ENCODE assay signal across 1 cellular context in the genomic region with DNA sequence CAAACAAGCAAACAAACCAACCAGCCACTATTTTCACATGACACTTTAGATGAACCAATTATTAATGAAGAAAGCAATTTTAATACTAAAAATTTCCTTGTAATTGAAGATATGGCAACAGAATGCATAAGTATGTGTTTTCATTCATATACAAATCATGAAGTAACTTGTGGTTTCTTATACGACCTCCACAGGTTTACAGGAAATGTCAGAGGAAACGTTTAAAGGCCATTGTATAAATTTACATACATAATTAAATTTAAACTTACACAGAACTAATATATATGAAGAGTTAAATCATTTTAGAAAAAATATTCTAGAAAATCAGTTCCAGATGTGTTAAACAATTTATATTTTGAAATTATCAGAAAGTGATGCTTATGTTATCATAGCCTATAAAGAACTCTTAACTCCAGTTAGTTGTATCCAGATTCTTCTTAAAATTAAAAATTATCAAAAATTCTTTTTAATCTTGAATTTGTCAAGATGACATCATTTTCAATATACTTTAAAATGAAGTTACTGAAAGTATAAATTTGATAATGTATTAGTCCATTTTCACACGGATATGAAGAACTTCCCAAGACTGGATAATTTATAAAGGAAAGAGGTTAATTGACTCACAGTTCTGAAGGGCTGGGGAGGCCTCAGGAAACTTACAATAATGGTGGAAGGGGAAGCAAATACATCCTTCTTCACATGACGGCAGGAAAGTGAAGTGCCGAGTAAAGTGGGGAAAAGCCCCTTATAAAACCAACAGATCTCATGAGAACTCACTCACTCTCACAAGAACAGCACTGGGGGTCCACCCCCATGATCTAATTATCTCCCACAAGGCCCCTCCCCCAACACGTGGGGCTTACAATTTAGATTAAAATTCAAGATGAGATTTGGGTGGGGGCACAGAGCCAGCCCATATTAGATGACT.
TF ChIP-seq lines count a peak whose summit lies in the region.

No MANE protein-coding gene starts in this region.

TF ChIP-seq in WTC11, 78 proteins besides CTCF, POLR2A, EP300 and RAD21 (continued from another document):
- TF ChIP-seq, protein P1, sequence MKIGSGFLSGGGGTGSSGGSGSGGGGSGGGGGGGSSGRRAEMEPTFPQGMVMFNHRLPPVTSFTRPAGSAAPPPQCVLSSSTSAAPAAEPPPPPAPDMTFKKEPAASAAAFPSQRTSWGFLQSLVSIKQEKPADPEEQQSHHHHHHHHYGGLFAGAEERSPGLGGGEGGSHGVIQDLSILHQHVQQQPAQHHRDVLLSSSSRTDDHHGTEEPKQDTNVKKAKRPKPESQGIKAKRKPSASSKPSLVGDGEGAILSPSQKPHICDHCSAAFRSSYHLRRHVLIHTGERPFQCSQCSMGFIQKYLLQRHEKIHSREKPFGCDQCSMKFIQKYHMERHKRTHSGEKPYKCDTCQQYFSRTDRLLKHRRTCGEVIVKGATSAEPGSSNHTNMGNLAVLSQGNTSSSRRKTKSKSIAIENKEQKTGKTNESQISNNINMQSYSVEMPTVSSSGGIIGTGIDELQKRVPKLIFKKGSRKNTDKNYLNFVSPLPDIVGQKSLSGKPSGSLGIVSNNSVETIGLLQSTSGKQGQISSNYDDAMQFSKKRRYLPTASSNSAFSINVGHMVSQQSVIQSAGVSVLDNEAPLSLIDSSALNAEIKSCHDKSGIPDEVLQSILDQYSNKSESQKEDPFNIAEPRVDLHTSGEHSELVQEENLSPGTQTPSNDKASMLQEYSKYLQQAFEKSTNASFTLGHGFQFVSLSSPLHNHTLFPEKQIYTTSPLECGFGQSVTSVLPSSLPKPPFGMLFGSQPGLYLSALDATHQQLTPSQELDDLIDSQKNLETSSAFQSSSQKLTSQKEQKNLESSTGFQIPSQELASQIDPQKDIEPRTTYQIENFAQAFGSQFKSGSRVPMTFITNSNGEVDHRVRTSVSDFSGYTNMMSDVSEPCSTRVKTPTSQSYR (CRISPR knock-in tag; IDR thresholded peaks at IDR 0.05), result no peak
- TF ChIP-seq, protein P2, sequence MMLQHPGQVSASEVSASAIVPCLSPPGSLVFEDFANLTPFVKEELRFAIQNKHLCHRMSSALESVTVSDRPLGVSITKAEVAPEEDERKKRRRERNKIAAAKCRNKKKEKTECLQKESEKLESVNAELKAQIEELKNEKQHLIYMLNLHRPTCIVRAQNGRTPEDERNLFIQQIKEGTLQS (CRISPR knock-in tag; conservative IDR thresholded peaks at IDR 0.05), result no peak
- TF ChIP-seq, protein P3, sequence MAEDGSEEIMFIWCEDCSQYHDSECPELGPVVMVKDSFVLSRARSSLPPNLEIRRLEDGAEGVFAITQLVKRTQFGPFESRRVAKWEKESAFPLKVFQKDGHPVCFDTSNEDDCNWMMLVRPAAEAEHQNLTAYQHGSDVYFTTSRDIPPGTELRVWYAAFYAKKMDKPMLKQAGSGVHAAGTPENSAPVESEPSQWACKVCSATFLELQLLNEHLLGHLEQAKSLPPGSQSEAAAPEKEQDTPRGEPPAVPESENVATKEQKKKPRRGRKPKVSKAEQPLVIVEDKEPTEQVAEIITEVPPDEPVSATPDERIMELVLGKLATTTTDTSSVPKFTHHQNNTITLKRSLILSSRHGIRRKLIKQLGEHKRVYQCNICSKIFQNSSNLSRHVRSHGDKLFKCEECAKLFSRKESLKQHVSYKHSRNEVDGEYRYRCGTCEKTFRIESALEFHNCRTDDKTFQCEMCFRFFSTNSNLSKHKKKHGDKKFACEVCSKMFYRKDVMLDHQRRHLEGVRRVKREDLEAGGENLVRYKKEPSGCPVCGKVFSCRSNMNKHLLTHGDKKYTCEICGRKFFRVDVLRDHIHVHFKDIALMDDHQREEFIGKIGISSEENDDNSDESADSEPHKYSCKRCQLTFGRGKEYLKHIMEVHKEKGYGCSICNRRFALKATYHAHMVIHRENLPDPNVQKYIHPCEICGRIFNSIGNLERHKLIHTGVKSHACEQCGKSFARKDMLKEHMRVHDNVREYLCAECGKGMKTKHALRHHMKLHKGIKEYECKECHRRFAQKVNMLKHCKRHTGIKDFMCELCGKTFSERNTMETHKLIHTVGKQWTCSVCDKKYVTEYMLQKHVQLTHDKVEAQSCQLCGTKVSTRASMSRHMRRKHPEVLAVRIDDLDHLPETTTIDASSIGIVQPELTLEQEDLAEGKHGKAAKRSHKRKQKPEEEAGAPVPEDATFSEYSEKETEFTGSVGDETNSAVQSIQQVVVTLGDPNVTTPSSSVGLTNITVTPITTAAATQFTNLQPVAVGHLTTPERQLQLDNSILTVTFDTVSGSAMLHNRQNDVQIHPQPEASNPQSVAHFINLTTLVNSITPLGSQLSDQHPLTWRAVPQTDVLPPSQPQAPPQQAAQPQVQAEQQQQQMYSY (CRISPR knock-in tag; IDR thresholded peaks at IDR 0.05), result no peak
- no peak for TF ChIP-seq TEAD1 (CRISPR knock-in tag; IDR thresholded peaks at IDR 0.05)
- TF ChIP-seq JAZF1 (CRISPR knock-in tag; IDR thresholded peaks at IDR 0.05), result no peak
- TF ChIP-seq, protein P4, sequence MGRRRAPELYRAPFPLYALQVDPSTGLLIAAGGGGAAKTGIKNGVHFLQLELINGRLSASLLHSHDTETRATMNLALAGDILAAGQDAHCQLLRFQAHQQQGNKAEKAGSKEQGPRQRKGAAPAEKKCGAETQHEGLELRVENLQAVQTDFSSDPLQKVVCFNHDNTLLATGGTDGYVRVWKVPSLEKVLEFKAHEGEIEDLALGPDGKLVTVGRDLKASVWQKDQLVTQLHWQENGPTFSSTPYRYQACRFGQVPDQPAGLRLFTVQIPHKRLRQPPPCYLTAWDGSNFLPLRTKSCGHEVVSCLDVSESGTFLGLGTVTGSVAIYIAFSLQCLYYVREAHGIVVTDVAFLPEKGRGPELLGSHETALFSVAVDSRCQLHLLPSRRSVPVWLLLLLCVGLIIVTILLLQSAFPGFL (CRISPR knock-in tag; IDR thresholded peaks at IDR 0.05; ENCODE audit: borderline replicate concordance), result no peak
- no peak for TF ChIP-seq SMAD4 (CRISPR knock-in tag; IDR thresholded peaks at IDR 0.05)
- no peak for TF ChIP-seq ZBTB21 (CRISPR knock-in tag; IDR thresholded peaks at IDR 0.05; ENCODE audit: borderline replicate concordance)
